Comparison of ENCODE assay signal across 8 cellular contexts in genomic region chrX:129961180-129962083, GRCh38. TPM values are rescaled to one million over a fixed set of nuclear protein-coding genes. Genes with fewer than 3 reads are reported as not detected.
DNase-seq lines count a peak whose midpoint lies in the region; ATAC-seq, FAIRE-seq and TF ChIP-seq lines count a peak whose summit lies in the region.

No MANE protein-coding gene starts in this region.

- intact Hi-C loops in left ventricle myocardium superior (cut with micrococcal nuclease), result no loop called here

- H3K27ac ChIP-seq in small intestine (ENCODE audit: low read depth in 1 of 2, low read length in 1 of 2) (peak overlapping the region in 1 of 2 donors; percentile 82), tibial nerve (peak overlapping the region in 1 of 4 donors; percentile 50)

- DNase-seq in DMS153 treated with DMSO at 0.1 percent for 48 hours (lab: John Stamatoyannopoulos, UW; ENCODE audit: unreplicated experiment) (peak; percentile 61), NOMO-1 treated with DMSO at 0.1 percent for 48 hours (lab: John Stamatoyannopoulos, UW; ENCODE audit: unreplicated experiment) (peak; percentile 65), activated T-cell treated with anti-CD3 and anti-CD28 coated beads for 48 hours (ENCODE audit: low read depth) (peak; percentile 62), left ventricle myocardium superior (peak; percentile 71), small intestine (peak; percentile 85), tibial nerve (ENCODE audit: low spot score in 2 of 2) (no peak)

- H3K36me3 ChIP-seq in small intestine (ENCODE audit: control insufficient read depth in 2 of 2, insufficient read depth in 2 of 2, low read length in 2 of 2), result no peaks in the 10 kb centered on the region
- H3K36me3 ChIP-seq in tibial nerve, result no peaks in the 10 kb centered on the region

- H3K27me3 ChIP-seq in small intestine (ENCODE audit: control insufficient read depth in 2 of 2, insufficient read depth in 2 of 2, low read length in 2 of 2), result no peaks in the 10 kb centered on the region
- H3K27me3 ChIP-seq in tibial nerve, result no peaks in the 10 kb centered on the region

- FAIRE-seq in small intestine (lab: Jason Lieb, UNC), result no peak

- H3K9me3 ChIP-seq in small intestine (ENCODE audit: control insufficient read depth, low read depth) (no peaks in the 10 kb centered on the region), tibial nerve (no peaks in the 10 kb centered on the region)

- TF ChIP-seq CTCF in tibial nerve (IDR thresholded peaks at IDR 0.05), result no peak

- H3K4me3 ChIP-seq in small intestine (ENCODE audit: low read depth in 1 of 2, low read length in 2 of 2), result no peak overlapping the region
- peak overlapping the region in 2 of 4 donors; percentile 10 to 15 for H3K4me3 ChIP-seq in tibial nerve

- TF ChIP-seq POLR2A in tibial nerve (IDR thresholded peaks at IDR 0.05), result no peak

- H3K4me1 ChIP-seq in small intestine (ENCODE audit: control insufficient read depth in 2 of 2, insufficient read depth in 1 of 2, low read depth in 1 of 2, low read length in 1 of 2) (no peaks in the 10 kb centered on the region), tibial nerve (peaks cover 0 to 6% (median 0%) of the 10 kb centered on the region in 4 donors)

- WGBS in small intestine, 3 donors, result 12 to 32% (median 17%) methylated on average over 25 to 26 of the region's 26 CpGs
- 42 to 45% methylated on average over 12 to 26 of the region's 26 CpGs for WGBS in tibial nerve, 2 donors

- TF ChIP-seq EP300 in tibial nerve (IDR thresholded peaks at IDR 0.05), result no peak

- ATAC-seq in GM19351 (IDR thresholded peaks at IDR 0.05; ENCODE audit: unreplicated experiment), result peak; percentile 87
- ATAC-seq in HG03342 (IDR thresholded peaks at IDR 0.05; ENCODE audit: unreplicated experiment), result peak; percentile 88
- peak; percentile 73 for ATAC-seq in left ventricle myocardium superior

RNA-seq across cellular contexts. Expression of gene BCORL1, which starts 21.0 kb away (rescaled TPM):
- total RNA-seq in left ventricle myocardium superior (12.4 TPM), tibial nerve (10 to 100 TPM in 1 of 4 donors, 1 to 10 TPM in 3; 4.7 to 10.0 (median 9.0) TPM)
- 1 to 10 TPM; 1.8 to 4.5 (median 1.9) TPM for polyA plus RNA-seq in small intestine

RNA-seq across cellular contexts. Expression of gene UTP14A, which starts 55.5 kb away (rescaled TPM):
- 8.0 TPM for total RNA-seq in left ventricle myocardium superior
- polyA plus RNA-seq in small intestine, result 10 to 100 TPM in 1 of 3 donors, 1 to 10 TPM in 2; 4.7 to 15.0 (median 7.0) TPM
- total RNA-seq in tibial nerve, result 10 to 100 TPM; 14.9 to 27.6 (median 17.7) TPM

Comparison
In these comparisons a context has a peak if more than half of its experiments do, and no peak if none do; other contexts are left out.
1. DNase-seq: peak in DMS153 treated with DMSO at 0.1 percent for 48 hours (single experiment), NOMO-1 treated with DMSO at 0.1 percent for 48 hours (single experiment), activated T-cell treated with anti-CD3 and anti-CD28 coated beads for 48 hours (single experiment), left ventricle myocardium superior (single experiment) and small intestine (single experiment); none in tibial nerve (0 of 2).
2. Peak in every context shown above with its lines, with median percentiles within 50 percentile points of each other: ATAC-seq.